1 cellular context compared by ENCODE assay signal in genomic region chr15:64772488-64772887, GRCh38.
TF ChIP-seq lines count a peak whose summit lies in the region.

No MANE protein-coding gene starts in this region.

TF ChIP-seq in GM23338, 12 proteins besides CTCF, POLR2A, EP300 and RAD21 (continued from another document):
- TF ChIP-seq ZNF462 (CRISPR knock-in tag; IDR thresholded peaks at IDR 0.05) = no peak
- TF ChIP-seq JUNB (IDR thresholded peaks at IDR 0.05; ENCODE audit: unreplicated experiment) = no peak
- no peak for TF ChIP-seq ETS1 (IDR thresholded peaks at IDR 0.05)
- no peak for TF ChIP-seq NANOG (IDR thresholded peaks at IDR 0.05; ENCODE audit: borderline replicate concordance)
- no peak for TF ChIP-seq EZH2phosphoT487 (IDR thresholded peaks at IDR 0.05; ENCODE audit: unreplicated experiment)
- no peak for TF ChIP-seq ZNF114 (CRISPR knock-in tag; IDR thresholded peaks at IDR 0.05)
- no peak for TF ChIP-seq CREB1 (CRISPR knock-in tag; IDR thresholded peaks at IDR 0.05; ENCODE audit: low read depth)
- no peak for TF ChIP-seq REST (IDR thresholded peaks at IDR 0.05; ENCODE audit: unreplicated experiment)
- TF ChIP-seq EZH2 (IDR thresholded peaks at IDR 0.05; ENCODE audit: low read depth, unreplicated experiment) = no peak
- TF ChIP-seq POLR2AphosphoS5 (IDR thresholded peaks at IDR 0.05; ENCODE audit: low read depth) = no peak
TF ChIP-seq in GM23338: peak in this region for 0.
